17 cellular contexts compared by ENCODE assay signal in genomic region chr16:4123617-4124300, GRCh38. TPM values are rescaled to one million over a fixed set of nuclear protein-coding genes. Genes with fewer than 3 reads are reported as not detected.
A peak's percentile ranks its signal among the peaks of the same experiment; 100 is the strongest.
DNase-seq lines count a peak whose midpoint lies in the region; ATAC-seq and TF ChIP-seq lines count a peak whose summit lies in the region.
"Had no signal": no experiment of that assay in that cellular context is flagged by ENCODE, and none has a peak within 500 bp of the region (broad histone marks: within the 10 kb centered on the region; RNA-seq: fewer than 3 reads in every experiment).

No MANE protein-coding gene starts in this region.

- H3K79me2 ChIP-seq in MM.1S (ENCODE audit: low read length) = no peaks in the 10 kb centered on the region

- no peak for TF ChIP-seq CTCF in MM.1S (IDR thresholded peaks at IDR 0.05; ENCODE audit: low read length)

- H3K9ac ChIP-seq in MM.1S (ENCODE audit: low read length) = no peak overlapping the region
- H3K9ac ChIP-seq: BLaER1 had no signal

- no peaks in the 10 kb centered on the region for H3K9me2 ChIP-seq in MM.1S (replicated peaks; ENCODE audit: insufficient read depth, low read length)

- H2AFZ ChIP-seq in MM.1S (ENCODE audit: low read length) = no peak overlapping the region

- no peaks in the 10 kb centered on the region for H3K36me3 Mint-ChIP-seq in stimulated activated naive B cell treated with anti-CD40 and anti-IgM and Interleukin-4, amounts not matched to agents 10 μg/mL and 1 μg/mL and 100 μg/mL, for 72 hours
- H3K36me3 Mint-ChIP-seq: activated naive CD4-positive, alpha-beta T cell treated with anti-CD3 and anti-CD28 coated beads, Interleukin-2, amount 10 ng/mL, durations not matched to agents 7 days and 5 days had no signal

- H3K4me1 ChIP-seq in MM.1S (ENCODE audit: low read length) = no peaks in the 10 kb centered on the region
- H3K4me1 ChIP-seq: BLaER1, spleen, stomach had no signal

- no peak overlapping the region for H3K4me3 ChIP-seq in MG63
- H3K4me3 ChIP-seq in MM.1S (ENCODE audit: low read length) = no peak overlapping the region
- H3K4me3 ChIP-seq: BLaER1, cardiac muscle cell, spleen, stomach had no signal

- H3K9me3 ChIP-seq in MG63 = no peaks in the 10 kb centered on the region
- H3K9me3 ChIP-seq in MM.1S (replicated peaks; ENCODE audit: insufficient read depth, low read length) = no peaks in the 10 kb centered on the region
- H3K9me3 ChIP-seq: BLaER1, spleen, stomach had no signal

- no peaks in the 10 kb centered on the region for H4K20me1 ChIP-seq in MM.1S (ENCODE audit: insufficient read depth, low read length)
- H4K20me1 ChIP-seq: BLaER1 had no signal

- H3K27ac ChIP-seq in MM.1S (ENCODE audit: low read length) = no peak overlapping the region
- H3K27ac ChIP-seq: BLaER1, cardiac muscle cell, spleen, stomach had no signal

- no peaks in the 10 kb centered on the region for H3K9me3 Mint-ChIP-seq in stimulated activated naive B cell treated with anti-CD40 and anti-IgM and Interleukin-4, amounts not matched to agents 10 μg/mL and 1 μg/mL and 100 μg/mL, for 72 hours
- H3K9me3 Mint-ChIP-seq: activated CD4-positive, alpha-beta T cell treated with anti-CD3 and anti-CD28 coated beads, Interleukin-2, amount 10 ng/mL, durations not matched to agents 24 days and 14 days; activated naive CD4-positive, alpha-beta T cell treated with anti-CD3 and anti-CD28 coated beads, Interleukin-2, amount 10 ng/mL, durations not matched to agents 7 days and 5 days had no signal

- no peak overlapping the region for H3K4me3 Mint-ChIP-seq in stimulated activated naive B cell treated with anti-CD40 and anti-IgM and Interleukin-4, amounts not matched to agents 10 μg/mL and 1 μg/mL and 100 μg/mL, for 72 hours
- H3K4me3 Mint-ChIP-seq: activated CD4-positive, alpha-beta T cell treated with anti-CD3 and anti-CD28 coated beads, Interleukin-2, amount 10 ng/mL, durations not matched to agents 24 days and 14 days; activated naive CD4-positive, alpha-beta T cell treated with anti-CD3 and anti-CD28 coated beads, Interleukin-2, amount 10 ng/mL, durations not matched to agents 7 days and 5 days had no signal

- H3F3A ChIP-seq in MM.1S (ENCODE audit: insufficient read depth, low read length) = no peaks in the 10 kb centered on the region

- DNase-seq in D341Med (ENCODE audit: low spot score) (peak; percentile 55), MG63 (peak; percentile 67), amniotic epithelial cell (ENCODE audit: low read depth) (peak; percentile 33), hepatic stellate cell (ENCODE audit: low spot score) (peak; percentile 76), GM19240 (ENCODE audit: insufficient read length, low spot score) (no peak), middle frontal gyrus (ENCODE audit: extremely low spot score, low spot score) (no peak), MM.1S (no peak)
- DNase-seq in stimulated activated naive B cell treated with anti-CD40 and anti-IgM and Interleukin-4, amounts not matched to agents 10 μg/mL and 1 μg/mL and 100 μg/mL, for 72 hours = no peak
- DNase-seq: activated CD4-positive, alpha-beta T cell treated with anti-CD3 and anti-CD28 coated beads, Interleukin-2, amount 10 ng/mL, durations not matched to agents 24 days and 14 days; activated naive CD4-positive, alpha-beta T cell treated with anti-CD3 and anti-CD28 coated beads, Interleukin-2, amount 10 ng/mL, durations not matched to agents 7 days and 5 days; DMS53; effector CD8-positive, alpha-beta T cell; NCI-H2107; spleen; stomach had no signal

- H3K27ac Mint-ChIP-seq in stimulated activated naive B cell treated with anti-CD40 and anti-IgM and Interleukin-4, amounts not matched to agents 10 μg/mL and 1 μg/mL and 100 μg/mL, for 72 hours = no peak overlapping the region
- H3K27ac Mint-ChIP-seq: activated CD4-positive, alpha-beta T cell treated with anti-CD3 and anti-CD28 coated beads, Interleukin-2, amount 10 ng/mL, durations not matched to agents 24 days and 14 days; activated naive CD4-positive, alpha-beta T cell treated with anti-CD3 and anti-CD28 coated beads, Interleukin-2, amount 10 ng/mL, durations not matched to agents 7 days and 5 days had no signal

- H3K4me2 ChIP-seq in MM.1S (ENCODE audit: low read depth, low read length) = no peak overlapping the region
- H3K4me2 ChIP-seq: BLaER1 had no signal

- H3K4me1 Mint-ChIP-seq in stimulated activated naive B cell treated with anti-CD40 and anti-IgM and Interleukin-4, amounts not matched to agents 10 μg/mL and 1 μg/mL and 100 μg/mL, for 72 hours = no peaks in the 10 kb centered on the region
- H3K4me1 Mint-ChIP-seq: activated CD4-positive, alpha-beta T cell treated with anti-CD3 and anti-CD28 coated beads, Interleukin-2, amount 10 ng/mL, durations not matched to agents 24 days and 14 days; activated naive CD4-positive, alpha-beta T cell treated with anti-CD3 and anti-CD28 coated beads, Interleukin-2, amount 10 ng/mL, durations not matched to agents 7 days and 5 days had no signal

- H3K27me3 Mint-ChIP-seq in stimulated activated naive B cell treated with anti-CD40 and anti-IgM and Interleukin-4, amounts not matched to agents 10 μg/mL and 1 μg/mL and 100 μg/mL, for 72 hours = peaks cover 31 to 32% of the 10 kb centered on the region in 2 donors

- H3K27me3 ChIP-seq in MG63 = no peaks in the 10 kb centered on the region
- H3K27me3 ChIP-seq in MM.1S (replicated peaks; ENCODE audit: insufficient read depth, low read length) = peaks cover 49% of the 10 kb centered on the region
- H3K27me3 ChIP-seq: BLaER1, cardiac muscle cell had no signal

- no peak for ATAC-seq in stimulated activated naive B cell treated with anti-CD40 and anti-IgM and Interleukin-4, amounts not matched to agents 10 μg/mL and 1 μg/mL and 100 μg/mL, for 72 hours (replicated peaks)

- no peaks in the 10 kb centered on the region for H3K36me3 ChIP-seq in MG63
- H3K36me3 ChIP-seq in MM.1S (replicated peaks; ENCODE audit: insufficient read depth, low read length) = no peaks in the 10 kb centered on the region
- H3K36me3 ChIP-seq: BLaER1, cardiac muscle cell, spleen, stomach had no signal

RNA-seq across cellular contexts. Expression of gene ADCY9, which starts 7.5 kb away (rescaled TPM):
- total RNA-seq in MG63 (2014; rRNA removed; shearing (Covaris generic); ENCODE audit: low replicate concordance) = 12.4 and 18.4 TPM in 2 replicates

Comparison
In these comparisons a context has a peak if more than half of its experiments do, and no peak if none do; other contexts are left out.
1. DNase-seq: peak in D341Med (single experiment), MG63 (single experiment), amniotic epithelial cell (single experiment) and hepatic stellate cell (single experiment); none in GM19240 (single experiment), middle frontal gyrus (single experiment), stimulated activated naive B cell treated with anti-CD40 and anti-IgM and Interleukin-4, amounts not matched to agents 10 μg/mL and 1 μg/mL and 100 μg/mL, for 72 hours (single experiment) and MM.1S (single experiment).